In genomic region chr20:12414446-12415274, GRCh38 we compare ENCODE assay signal across 12 cellular contexts.
DNase-seq lines count a peak whose midpoint lies in the region; ATAC-seq and TF ChIP-seq lines count a peak whose summit lies in the region.
"Had no signal": no experiment of that assay in that cellular context is flagged by ENCODE, and none has a peak within 500 bp of the region (broad histone marks: within the 10 kb centered on the region; RNA-seq: fewer than 3 reads in every experiment).

No MANE protein-coding gene starts in this region.

- no peak overlapping the region for H2AK5ac ChIP-seq in trophoblast cell (ENCODE audit: low read length)

- no peak overlapping the region for H2AFZ ChIP-seq in trophoblast cell (ENCODE audit: insufficient read depth, low read length, poor library complexity)

- DNase-seq in M059J (ENCODE audit: low read depth) = peak; percentile 55
- DNase-seq in RPMI8226 = peak; percentile 30
- DNase-seq in fibroblast of villous mesenchyme (ENCODE audit: low read depth) = peak; percentile 55
- DNase-seq in trophoblast cell = peak in 1 of 2 donors; percentile 18
- no peak for DNase-seq in DMS114 treated with DMSO at 0.1 percent for 48 hours (lab: John Stamatoyannopoulos, UW; ENCODE audit: unreplicated experiment)
- DNase-seq in GM20000 (ENCODE audit: low spot score) = no peak
- DNase-seq: activated CD4-positive, alpha-beta T cell treated with anti-CD3 and anti-CD28 coated beads, Interleukin-2, amount 10 ng/mL, durations not matched to agents 24 days and 14 days; NCI-H226; stimulated activated CD4-positive, alpha-beta T cell treated with anti-CD3 and anti-CD28 coated beads, Interleukin-4, amount 100 ng/mL, for 1 hour; stimulated activated naive CD8-positive, alpha-beta T cell treated with anti-CD3 and anti-CD28 coated beads, Interleukin-15, amount 100 ng/mL, for 72 hours had no signal

- H3K79me1 ChIP-seq in trophoblast cell (ENCODE audit: low read length) = peaks cover 15% of the 10 kb centered on the region

- no peak overlapping the region for H3K4ac ChIP-seq in trophoblast cell (ENCODE audit: low read depth, low read length)

- H3K4me3 ChIP-seq in fibroblast of villous mesenchyme (ENCODE audit: low read depth, low read length) (peak overlapping the region; percentile 27), trophoblast cell (ENCODE audit: low read depth, low read length) (no peak overlapping the region)

- TF ChIP-seq CTCF in fibroblast of villous mesenchyme (IDR thresholded peaks at IDR 0.05; ENCODE audit: insufficient read depth, low read depth, low read length) = no peak
- no peak for TF ChIP-seq CTCF in GM20000 (IDR thresholded peaks at IDR 0.05; ENCODE audit: extremely low read depth, missing control alignments)

- peak overlapping the region; percentile 38 for H3K4me2 ChIP-seq in trophoblast cell (ENCODE audit: low read length)

- H4K8ac ChIP-seq in trophoblast cell (ENCODE audit: low read depth, low read length) = no peak overlapping the region

- peak overlapping the region; percentile 82 for H3K27ac ChIP-seq in trophoblast cell (ENCODE audit: low read depth, low read length)

- H3K27me3 ChIP-seq in trophoblast cell (ENCODE audit: insufficient read depth, low read length) = no peaks in the 10 kb centered on the region

- no peak overlapping the region for H3K14ac ChIP-seq in trophoblast cell (ENCODE audit: low read length)

- H4K12ac ChIP-seq in trophoblast cell (ENCODE audit: low read depth, low read length) = no peak overlapping the region

- peak overlapping the region; percentile 2 for H2BK120ac ChIP-seq in trophoblast cell (ENCODE audit: insufficient read depth, low read length, poor library complexity)

- H3K79me2 ChIP-seq in trophoblast cell (ENCODE audit: control insufficient read depth, insufficient read depth, low read length, poor library complexity) = no peaks in the 10 kb centered on the region

- WGBS in trophoblast cell (ENCODE audit: extremely low coverage, insufficient coverage, insufficient read length) = no CpG with 5 or more reads among the region's 10 CpGs

- peaks cover 8 to 22% of the 10 kb centered on the region in 2 experiments for H3K4me1 ChIP-seq in trophoblast cell (ENCODE audit: control insufficient read depth in 1 of 2, insufficient read depth in 2 of 2, low read length in 2 of 2)

- H4K91ac ChIP-seq in trophoblast cell (ENCODE audit: low read depth, low read length) = peak overlapping the region; percentile 39

- ATAC-seq in HG03432 (IDR thresholded peaks at IDR 0.05; ENCODE audit: unreplicated experiment) = no peak
- no peak for ATAC-seq in GM18867 (IDR thresholded peaks at IDR 0.05; ENCODE audit: unreplicated experiment)
- ATAC-seq: stimulated activated naive CD8-positive, alpha-beta T cell treated with anti-CD3 and anti-CD28 coated beads, Interleukin-15, amount 100 ng/mL, for 72 hours had no signal

- no peak overlapping the region for H3K23ac ChIP-seq in trophoblast cell (ENCODE audit: low read length)

- peak overlapping the region; percentile 50 for H2BK5ac ChIP-seq in trophoblast cell (ENCODE audit: low read depth, low read length, poor library complexity)

- no peaks in the 10 kb centered on the region for H3K36me3 ChIP-seq in trophoblast cell (ENCODE audit: control insufficient read depth in 1 of 2, insufficient read depth in 2 of 2, low read length in 2 of 2)

- no peaks in the 10 kb centered on the region for H3K9me3 ChIP-seq in trophoblast cell (ENCODE audit: insufficient read depth, low read depth, low read length)

- H2BK12ac ChIP-seq in trophoblast cell (ENCODE audit: low read length) = peak overlapping the region; percentile 69

- no peak overlapping the region for H3K18ac ChIP-seq in trophoblast cell (ENCODE audit: low read length)

- no peak overlapping the region for H3K9ac ChIP-seq in trophoblast cell (ENCODE audit: low read length)

Comparison
In these comparisons a context has a peak if more than half of its experiments do, and no peak if none do; other contexts are left out.
1. DNase-seq: peak in M059J (single experiment), RPMI8226 (single experiment) and fibroblast of villous mesenchyme (single experiment); none in DMS114 treated with DMSO at 0.1 percent for 48 hours (single experiment) and GM20000 (single experiment).